In the genomic region with DNA sequence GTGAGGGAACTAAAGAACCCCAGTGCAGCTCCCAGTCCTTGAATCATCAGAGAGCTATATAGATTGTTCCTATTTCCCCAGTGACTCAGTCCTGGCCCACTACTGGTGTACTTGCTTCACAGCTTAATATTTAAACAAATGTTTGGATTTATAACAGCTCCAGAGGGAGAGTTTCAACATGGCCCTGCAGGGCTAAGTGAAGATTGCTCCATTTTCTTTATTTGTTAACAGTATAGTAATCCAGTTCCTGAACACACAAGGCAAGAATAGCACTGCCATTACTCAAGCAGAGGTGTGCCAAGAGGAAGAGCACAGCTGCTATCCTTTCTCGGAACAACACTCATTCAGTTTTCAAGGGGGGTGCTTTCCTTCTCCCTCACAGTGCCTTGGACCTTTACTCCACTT, we compare ENCODE assay signal across 9 cellular contexts. TPM values are rescaled to one million over a fixed set of nuclear protein-coding genes. Genes with fewer than 3 reads are reported as not detected.
A peak's percentile ranks its signal among the peaks of the same experiment; 100 is the strongest.
DNase-seq lines count a peak whose midpoint lies in the region; ATAC-seq lines count a peak whose summit lies in the region.
"Had no signal": no experiment of that assay in that cellular context is flagged by ENCODE, and none has a peak within 500 bp of the region (broad histone marks: within the 10 kb centered on the region; RNA-seq: fewer than 3 reads in every experiment).

No MANE protein-coding gene starts in this region.

- ATAC-seq in activated T-cell treated with anti-CD3 and anti-CD28 coated beads, Interleukin-2, amount 50 U/mL, for 72 hours (replicated peaks in 1 of 2): peak in 1 of 2 donors; percentile 25
- no peak for ATAC-seq in activated T-cell treated with anti-CD3 and anti-CD28 coated beads, Interleukin-2, amount 50 U/mL, for 4 hours
- no peak for ATAC-seq in GM18498 (IDR thresholded peaks at IDR 0.05; ENCODE audit: unreplicated experiment)

- H3K4me1 ChIP-seq in urinary bladder (ENCODE audit: insufficient read depth): peaks cover 4% of the 10 kb centered on the region

- peaks cover 0 to 5% of the 10 kb centered on the region in 2 donors for H3K9me3 Mint-ChIP-seq in activated T-cell treated with anti-CD3 and anti-CD28 coated beads, Interleukin-2, amount 50 U/mL, for 72 hours
- H3K9me3 Mint-ChIP-seq in activated T-cell treated with anti-CD3 and anti-CD28 coated beads, Interleukin-2, amount 50 U/mL, for 4 hours: no peaks in the 10 kb centered on the region

- peak overlapping the region; percentile 58 for H3K27ac Mint-ChIP-seq in activated T-cell treated with anti-CD3 and anti-CD28 coated beads, Interleukin-2, amount 50 U/mL, for 72 hours

- no peak for DNase-seq in activated T-cell treated with anti-CD3 and anti-CD28 coated beads, Interleukin-2, amount 50 U/mL, for 72 hours
- no peak for DNase-seq in activated T-cell treated with anti-CD3 and anti-CD28 coated beads, Interleukin-2, amount 50 U/mL, for 4 hours
- peak; percentile 98 for DNase-seq in amniotic epithelial cell (ENCODE audit: low read depth)
- DNase-seq in kidney glomerular epithelial cell (lab: John Stamatoyannopoulos, UW): peak; percentile 87
- no peak for DNase-seq in ecto neural progenitor cell (ENCODE audit: low spot score)
- DNase-seq in NCI-H1436 (lab: John Stamatoyannopoulos, UW): no peak
- DNase-seq: DND-41 had no signal

- peaks cover 97% of the 10 kb centered on the region for H3K4me1 Mint-ChIP-seq in activated T-cell treated with anti-CD3 and anti-CD28 coated beads, Interleukin-2, amount 50 U/mL, for 72 hours (ENCODE audit: low read depth)
- peaks cover 87% of the 10 kb centered on the region for H3K4me1 Mint-ChIP-seq in activated T-cell treated with anti-CD3 and anti-CD28 coated beads, Interleukin-2, amount 50 U/mL, for 4 hours (ENCODE audit: low read depth)

- H3K4me3 ChIP-seq in urinary bladder (ENCODE audit: low read depth, low read length): no peak overlapping the region

- no peaks in the 10 kb centered on the region for H3K27me3 Mint-ChIP-seq in activated T-cell treated with anti-CD3 and anti-CD28 coated beads, Interleukin-2, amount 50 U/mL, for 72 hours (ENCODE audit: low read depth)
- no peaks in the 10 kb centered on the region for H3K27me3 Mint-ChIP-seq in activated T-cell treated with anti-CD3 and anti-CD28 coated beads, Interleukin-2, amount 50 U/mL, for 4 hours (ENCODE audit: low read depth)

- H3K27ac ChIP-seq in urinary bladder (ENCODE audit: low read depth): peak overlapping the region; percentile 34

- H3K36me3 Mint-ChIP-seq in activated T-cell treated with anti-CD3 and anti-CD28 coated beads, Interleukin-2, amount 50 U/mL, for 72 hours (ENCODE audit: insufficient read depth in 2 of 2): peaks cover 14 to 20% of the 10 kb centered on the region in 2 donors
- peaks cover 20% of the 10 kb centered on the region for H3K36me3 Mint-ChIP-seq in activated T-cell treated with anti-CD3 and anti-CD28 coated beads, Interleukin-2, amount 50 U/mL, for 4 hours (ENCODE audit: insufficient read depth)

- peak overlapping the region in 1 of 2 donors; percentile 46 for H3K4me3 Mint-ChIP-seq in activated T-cell treated with anti-CD3 and anti-CD28 coated beads, Interleukin-2, amount 50 U/mL, for 72 hours
- H3K4me3 Mint-ChIP-seq in activated T-cell treated with anti-CD3 and anti-CD28 coated beads, Interleukin-2, amount 50 U/mL, for 4 hours: no peak overlapping the region

- no peaks in the 10 kb centered on the region for H3K36me3 ChIP-seq in urinary bladder (ENCODE audit: insufficient read depth)

- WGBS in urinary bladder: 17% methylated on average over 1 of the region's 1 CpG

RNA-seq across cellular contexts. Expression of gene SQOR, which starts 6.5 kb away (rescaled TPM):
- total RNA-seq in activated T-cell treated with anti-CD3 and anti-CD28 coated beads, Interleukin-2, amount 50 U/mL, for 72 hours: 100 to 1,000 TPM; 108 to 166 TPM
- total RNA-seq in activated T-cell treated with anti-CD3 and anti-CD28 coated beads, Interleukin-2, amount 50 U/mL, for 4 hours: 10 to 100 TPM; 34.4 to 58.4 (median 39.4) TPM
- total RNA-seq in urinary bladder: 28.7 TPM
- 50.7 TPM for polyA plus RNA-seq in urinary bladder

RNA-seq across cellular contexts. Expression of gene BLOC1S6, which starts 54.2 kb away (rescaled TPM):
- total RNA-seq in activated T-cell treated with anti-CD3 and anti-CD28 coated beads, Interleukin-2, amount 50 U/mL, for 72 hours: 10 to 100 TPM; 52.5 to 60.0 TPM
- total RNA-seq in activated T-cell treated with anti-CD3 and anti-CD28 coated beads, Interleukin-2, amount 50 U/mL, for 4 hours: 10 to 100 TPM; 49.6 to 58.2 (median 49.9) TPM
- 83.9 TPM for total RNA-seq in urinary bladder
- 38.9 TPM for polyA plus RNA-seq in urinary bladder

Comparison
In these comparisons a context has a peak if more than half of its experiments do, and no peak if none do; other contexts are left out.
1. DNase-seq: peak in amniotic epithelial cell (single experiment) and kidney glomerular epithelial cell (single experiment); none in activated T-cell treated with anti-CD3 and anti-CD28 coated beads, Interleukin-2, amount 50 U/mL, for 72 hours (0 of 2), activated T-cell treated with anti-CD3 and anti-CD28 coated beads, Interleukin-2, amount 50 U/mL, for 4 hours (single experiment), ecto neural progenitor cell (single experiment) and NCI-H1436 (single experiment).